Comparison of ENCODE assay signal across 18 cellular contexts in genomic region chr6:74551896-74552295, GRCh38.
DNase-seq lines count a peak whose midpoint lies in the region; ATAC-seq and TF ChIP-seq lines count a peak whose summit lies in the region.
"Had no signal": no experiment of that assay in that cellular context is flagged by ENCODE, and none has a peak within 500 bp of the region (broad histone marks: within the 10 kb centered on the region; RNA-seq: fewer than 3 reads in every experiment).

No MANE protein-coding gene starts in this region.

- no peaks in the 10 kb centered on the region for H4K20me1 ChIP-seq in mammary epithelial cell (ENCODE audit: insufficient read depth, low read length)

- dilution Hi-C loops in mammary epithelial cell (cut with HindIII; ENCODE audit: low sequenced_read_pairs), result no loop called here

- no peak overlapping the region for H3K4me3 ChIP-seq in mammary epithelial cell (replicated peaks in 1 of 3; ENCODE audit: insufficient read depth in 1 of 3, low read depth in 2 of 3, low read length in 3 of 3)
- no peak overlapping the region for H3K4me3 ChIP-seq in adrenal gland
- H3K4me3 ChIP-seq: SJSA1 had no signal

- in situ Hi-C loops in mammary epithelial cell (cut with MboI; ENCODE audit: low sequenced_read_pairs in 2 of 2), result no loop called here

- ATAC-seq in HG02588 (IDR thresholded peaks at IDR 0.05; ENCODE audit: unreplicated experiment), result no peak

- intact Hi-C loops in MCF 10A (cut with micrococcal nuclease), result no loop called here
- intact Hi-C loops in mammary epithelial cell (cut with micrococcal nuclease), result no loop called here
- intact Hi-C loops in adrenal gland (cut with DNase I), result no loop called here

- H3K9me3 ChIP-seq in mammary epithelial cell (replicated peaks; ENCODE audit: insufficient read depth, low read length), result no peaks in the 10 kb centered on the region
- no peaks in the 10 kb centered on the region for H3K9me3 ChIP-seq in adrenal gland (replicated peaks in 1 of 3)
- H3K9me3 ChIP-seq: SJSA1 had no signal

- no peak overlapping the region for H3K9ac ChIP-seq in mammary epithelial cell (ENCODE audit: insufficient read depth, low read length)

- no peak overlapping the region for H3K4me3 Mint-ChIP-seq in MCF 10A (ENCODE audit: unreplicated experiment)
- H3K4me3 Mint-ChIP-seq: CD4-positive, alpha-beta memory T cell had no signal

- no peaks in the 10 kb centered on the region for H3K4me1 ChIP-seq in mammary epithelial cell (ENCODE audit: insufficient read depth, low read length)
- no peaks in the 10 kb centered on the region for H3K4me1 ChIP-seq in adrenal gland (replicated peaks in 1 of 2)
- H3K4me1 ChIP-seq: SJSA1 had no signal

- no peak overlapping the region for H3K4me2 ChIP-seq in mammary epithelial cell (ENCODE audit: insufficient read depth, low read depth, low read length)

- CTCF ChIA-PET in MCF 10A (lab: Yijun Ruan, JAX), result interaction anchor here (0.5 kb wide), 1 partner anchor 120 kb away, joined by 4 read pairs; no protein-coding TSS in a partner anchor
- CTCF ChIA-PET in mammary epithelial cell (lab: Charles Lee; ENCODE audit: low non-redundant PET), result no interaction called here

- H3K27ac ChIP-seq in mammary epithelial cell (ENCODE audit: insufficient read depth, low read depth, low read length) (no peak overlapping the region), adrenal gland (no peak overlapping the region)
- H3K27ac ChIP-seq: 22Rv1, RWPE1, SJSA1 had no signal

- no peaks in the 10 kb centered on the region for H3K79me2 ChIP-seq in mammary epithelial cell (ENCODE audit: insufficient read depth, low read length)

- H3K27ac Mint-ChIP-seq in MCF 10A (ENCODE audit: low read depth, unreplicated experiment), result no peak overlapping the region
- H3K27ac Mint-ChIP-seq: CD4-positive, alpha-beta memory T cell had no signal

- H3K36me3 Mint-ChIP-seq in MCF 10A (ENCODE audit: insufficient read depth, unreplicated experiment), result no peaks in the 10 kb centered on the region
- H3K36me3 Mint-ChIP-seq: CD4-positive, alpha-beta memory T cell had no signal

- H3K27me3 Mint-ChIP-seq in MCF 10A (ENCODE audit: insufficient read depth, unreplicated experiment), result no peaks in the 10 kb centered on the region
- H3K27me3 Mint-ChIP-seq: CD4-positive, alpha-beta memory T cell had no signal

- H3K9me3 Mint-ChIP-seq in MCF 10A (ENCODE audit: unreplicated experiment), result peaks cover 6% of the 10 kb centered on the region

- peak; percentile 35 for DNase-seq in MCF 10A (ENCODE audit: unreplicated experiment)
- DNase-seq in mammary epithelial cell, result no peak
- peak; percentile 97 for DNase-seq in amniotic epithelial cell (ENCODE audit: low read depth)
- peak; percentile 94 for DNase-seq in fibroblast of peridontal ligament (ENCODE audit: extremely low read depth)
- DNase-seq in adrenal gland, result no peak
- no peak for DNase-seq in hepatic stellate cell (ENCODE audit: low spot score)
- no peak for DNase-seq in amygdala (lab: John Stamatoyannopoulos, UW)
- DNase-seq: CD4-positive, alpha-beta memory T cell; Kasumi-1; MV-4-11; NCI-H1417 treated with DMSO at 0.1 percent for 48 hours; NCI-H2081 treated with DMSO at 0.1 percent for 48 hours; NCI-H526; SW 1271 had no signal

- no peak for TF ChIP-seq POLR2A in adrenal gland (IDR thresholded peaks at IDR 0.05)

- no peak overlapping the region for H2AFZ ChIP-seq in mammary epithelial cell (ENCODE audit: low read depth, low read length)

- H3K4me1 Mint-ChIP-seq in MCF 10A (ENCODE audit: insufficient read depth, unreplicated experiment), result no peaks in the 10 kb centered on the region
- H3K4me1 Mint-ChIP-seq: CD4-positive, alpha-beta memory T cell had no signal

- H3K36me3 ChIP-seq in mammary epithelial cell (ENCODE audit: insufficient read depth, low read length) (no peaks in the 10 kb centered on the region), adrenal gland (replicated peaks in 1 of 2) (no peaks in the 10 kb centered on the region)
- H3K36me3 ChIP-seq: SJSA1 had no signal

- TF ChIP-seq CTCF in MCF 10A (IDR thresholded peaks at IDR 0.05; ENCODE audit: unreplicated experiment) (no peak), mammary epithelial cell (conservative IDR thresholded peaks at IDR 0.05 in 1 of 2, IDR thresholded peaks at IDR 0.05 in 1 of 2; ENCODE audit: extremely low read depth in 1 of 2, insufficient read depth in 1 of 2, low read depth in 1 of 2, low read length in 2 of 2) (no peak), adrenal gland (IDR thresholded peaks at IDR 0.05) (no peak)

- H3K27me3 ChIP-seq in mammary epithelial cell (ENCODE audit: insufficient read depth, low read length), result no peaks in the 10 kb centered on the region
- no peaks in the 10 kb centered on the region for H3K27me3 ChIP-seq in adrenal gland
- H3K27me3 ChIP-seq: SJSA1 had no signal

- BruUV-seq in MCF 10A (replicated peaks; lab: Mats Ljungman, UMichigan) (no TSS peak), mammary epithelial cell (replicated peaks; lab: Mats Ljungman, UMichigan) (no TSS peak)

- POLR2A ChIA-PET in MCF 10A (lab: Yijun Ruan, JAX), result interaction anchor here (0.5 to 0.7 kb wide), 2 partner anchors 44 to 111 kb away, joined by 3 to 5 read pairs; no protein-coding TSS in a partner anchor

Comparison
In these comparisons a context has a peak if more than half of its experiments do, and no peak if none do; other contexts are left out.
1. DNase-seq: peak in MCF 10A (single experiment), amniotic epithelial cell (single experiment) and fibroblast of peridontal ligament (single experiment); none in mammary epithelial cell (single experiment), adrenal gland (0 of 7), hepatic stellate cell (single experiment) and amygdala (0 of 56).